ENCODE assay signal across 1 cellular context in genomic region chr12:13099910-13100609, GRCh38.
TF ChIP-seq lines count a peak whose summit lies in the region.

No MANE protein-coding gene starts in this region.

TF ChIP-seq in K562, 482 proteins besides CTCF, POLR2A, EP300 and RAD21:
- no peak for TF ChIP-seq ATF1 (CRISPR knock-in tag; IDR thresholded peaks at IDR 0.05)
- TF ChIP-seq ATF1 (tag; IDR thresholded peaks at IDR 0.05) = no peak
- TF ChIP-seq ZNF24 (IDR thresholded peaks at IDR 0.05) = peak; percentile 78; the same call in 1 of the 2 replicates
